Comparison of ENCODE assay signal across 1 cellular context in genomic region chr19:3185482-3186376, GRCh38.
TF ChIP-seq lines count a peak whose summit lies in the region.

Gene NCLN, plus strand, starts transcription at chr19:3185930. Its CDS starts 101 bp downstream, at chr19:3186031.

TF ChIP-seq in K562, 482 proteins besides CTCF, POLR2A, EP300 and RAD21 (continued from another document and continues in another):
- TF ChIP-seq, protein P1, sequence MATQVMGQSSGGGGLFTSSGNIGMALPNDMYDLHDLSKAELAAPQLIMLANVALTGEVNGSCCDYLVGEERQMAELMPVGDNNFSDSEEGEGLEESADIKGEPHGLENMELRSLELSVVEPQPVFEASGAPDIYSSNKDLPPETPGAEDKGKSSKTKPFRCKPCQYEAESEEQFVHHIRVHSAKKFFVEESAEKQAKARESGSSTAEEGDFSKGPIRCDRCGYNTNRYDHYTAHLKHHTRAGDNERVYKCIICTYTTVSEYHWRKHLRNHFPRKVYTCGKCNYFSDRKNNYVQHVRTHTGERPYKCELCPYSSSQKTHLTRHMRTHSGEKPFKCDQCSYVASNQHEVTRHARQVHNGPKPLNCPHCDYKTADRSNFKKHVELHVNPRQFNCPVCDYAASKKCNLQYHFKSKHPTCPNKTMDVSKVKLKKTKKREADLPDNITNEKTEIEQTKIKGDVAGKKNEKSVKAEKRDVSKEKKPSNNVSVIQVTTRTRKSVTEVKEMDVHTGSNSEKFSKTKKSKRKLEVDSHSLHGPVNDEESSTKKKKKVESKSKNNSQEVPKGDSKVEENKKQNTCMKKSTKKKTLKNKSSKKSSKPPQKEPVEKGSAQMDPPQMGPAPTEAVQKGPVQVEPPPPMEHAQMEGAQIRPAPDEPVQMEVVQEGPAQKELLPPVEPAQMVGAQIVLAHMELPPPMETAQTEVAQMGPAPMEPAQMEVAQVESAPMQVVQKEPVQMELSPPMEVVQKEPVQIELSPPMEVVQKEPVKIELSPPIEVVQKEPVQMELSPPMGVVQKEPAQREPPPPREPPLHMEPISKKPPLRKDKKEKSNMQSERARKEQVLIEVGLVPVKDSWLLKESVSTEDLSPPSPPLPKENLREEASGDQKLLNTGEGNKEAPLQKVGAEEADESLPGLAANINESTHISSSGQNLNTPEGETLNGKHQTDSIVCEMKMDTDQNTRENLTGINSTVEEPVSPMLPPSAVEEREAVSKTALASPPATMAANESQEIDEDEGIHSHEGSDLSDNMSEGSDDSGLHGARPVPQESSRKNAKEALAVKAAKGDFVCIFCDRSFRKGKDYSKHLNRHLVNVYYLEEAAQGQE (CRISPR knock-in tag; IDR thresholded peaks at IDR 0.05; ENCODE audit: low read depth): 0 out of 2 replicates have a peak, but pooled peaks have one; percentile 53
- no peak for TF ChIP-seq CBX1 (IDR thresholded peaks at IDR 0.05; ENCODE audit: low read depth)
- TF ChIP-seq JUNB (CRISPR knock-in tag; conservative IDR thresholded peaks at IDR 0.05): no peak
- peak; percentile 51 for TF ChIP-seq CREM (IDR thresholded peaks at IDR 0.05; ENCODE audit: low read depth)
- peak in 1 of 2 experiments; percentile 21; a peak in 1 of 4 replicates for TF ChIP-seq NRF1 (conservative IDR thresholded peaks at IDR 0.05 in 1 of 2, IDR thresholded peaks at IDR 0.05 in 1 of 2)
- TF ChIP-seq ZNF24 (IDR thresholded peaks at IDR 0.05): 0 out of 2 replicates have a peak, but pooled peaks have one; percentile 40
- peak; percentile 10 for TF ChIP-seq MXD1 (CRISPR knock-in tag; IDR thresholded peaks at IDR 0.05; ENCODE audit: borderline replicate concordance, poor library complexity, severe bottlenecking)
- TF ChIP-seq, protein P2, sequence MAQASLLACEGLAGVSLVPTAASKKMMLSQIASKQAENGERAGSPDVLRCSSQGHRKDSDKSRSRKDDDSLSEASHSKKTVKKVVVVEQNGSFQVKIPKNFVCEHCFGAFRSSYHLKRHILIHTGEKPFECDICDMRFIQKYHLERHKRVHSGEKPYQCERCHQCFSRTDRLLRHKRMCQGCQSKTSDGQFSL (CRISPR knock-in tag; IDR thresholded peaks at IDR 0.05): peak; percentile 78
- TF ChIP-seq, protein P2 (tag; IDR thresholded peaks at IDR 0.05): no peak; a peak in 1 of 4 replicates
- TF ChIP-seq NCOA1 (IDR thresholded peaks at IDR 0.05; ENCODE audit: low read depth): no peak; the same call in 1 of the 2 replicates
- TF ChIP-seq, protein P3, sequence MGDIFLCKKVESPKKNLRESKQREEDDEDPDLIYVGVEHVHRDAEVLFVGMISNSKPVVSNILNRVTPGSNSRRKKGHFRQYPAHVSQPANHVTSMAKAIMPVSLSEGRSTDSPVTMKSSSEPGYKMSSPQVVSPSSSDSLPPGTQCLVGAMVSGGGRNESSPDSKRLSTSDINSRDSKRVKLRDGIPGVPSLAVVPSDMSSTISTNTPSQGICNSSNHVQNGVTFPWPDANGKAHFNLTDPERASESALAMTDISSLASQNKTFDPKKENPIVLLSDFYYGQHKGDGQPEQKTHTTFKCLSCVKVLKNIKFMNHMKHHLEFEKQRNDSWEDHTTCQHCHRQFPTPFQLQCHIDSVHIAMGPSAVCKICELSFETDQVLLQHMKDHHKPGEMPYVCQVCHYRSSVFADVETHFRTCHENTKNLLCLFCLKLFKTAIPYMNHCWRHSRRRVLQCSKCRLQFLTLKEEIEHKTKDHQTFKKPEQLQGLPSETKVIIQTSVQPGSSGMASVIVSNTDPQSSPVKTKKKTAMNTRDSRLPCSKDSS (IDR thresholded peaks at IDR 0.05; ENCODE audit: low read depth, partially characterized antibody): no peak
- TF ChIP-seq BCL6 (CRISPR knock-in tag; IDR thresholded peaks at IDR 0.05): no peak
- no peak for TF ChIP-seq NFYB (IDR thresholded peaks at IDR 0.05; ENCODE audit: extremely low read depth, insufficient read length)
- TF ChIP-seq ILK (tag; IDR thresholded peaks at IDR 0.05; ENCODE audit: borderline replicate concordance, low read depth): no peak
- TF ChIP-seq ATF4 (CRISPR knock-in tag; IDR thresholded peaks at IDR 0.05): no peak
- TF ChIP-seq MYC (IDR thresholded peaks at IDR 0.05; ENCODE audit: low read depth, low read length): peak; percentile 40; the same call in 1 of the 2 replicates
- no peak for TF ChIP-seq MYC (CRISPR knock-in tag; IDR thresholded peaks at IDR 0.05; ENCODE audit: borderline replicate concordance, low read depth)
- peak; percentile 67 for TF ChIP-seq ZBTB7A (IDR thresholded peaks at IDR 0.05; ENCODE audit: borderline replicate concordance, control insufficient read depth, low read depth, low read length)
- TF ChIP-seq XRCC5 (IDR thresholded peaks at IDR 0.05; ENCODE audit: low read depth, low read length): peak; percentile 17; the same call in 1 of the 2 replicates
- no peak for TF ChIP-seq SAFB2 (IDR thresholded peaks at IDR 0.05; ENCODE audit: borderline replicate concordance, low read depth, low read length, severe bottlenecking)
- TF ChIP-seq PTTG1 (tag; IDR thresholded peaks at IDR 0.05; ENCODE audit: low read depth): no peak
- no peak for TF ChIP-seq MCM3 (IDR thresholded peaks at IDR 0.05)
- peak; percentile 62; the same call in 1 of the 2 replicates for TF ChIP-seq THAP12 (CRISPR knock-in tag; IDR thresholded peaks at IDR 0.05)
- TF ChIP-seq HNRNPL (IDR thresholded peaks at IDR 0.05; ENCODE audit: low read depth, low read length): no peak
- no peak for TF ChIP-seq DDX20 (tag; IDR thresholded peaks at IDR 0.05; ENCODE audit: low read depth)
- TF ChIP-seq HDAC6 (IDR thresholded peaks at IDR 0.05; ENCODE audit: low read depth, low read length): no peak
- peak; percentile 25 for TF ChIP-seq ETS2 (tag; IDR thresholded peaks at IDR 0.05; ENCODE audit: borderline replicate concordance, poor library complexity, severe bottlenecking)
- no peak for TF ChIP-seq ZFP1 (CRISPR knock-in tag; IDR thresholded peaks at IDR 0.05)
- peak in 1 of 2 experiments; percentile 46; a peak in 1 of 4 replicates for TF ChIP-seq FOXK2 (conservative IDR thresholded peaks at IDR 0.05 in 1 of 2, IDR thresholded peaks at IDR 0.05 in 1 of 2; ENCODE audit: low read depth in 2 of 2)
- TF ChIP-seq KAT7 (CRISPR knock-in tag; IDR thresholded peaks at IDR 0.05; ENCODE audit: borderline replicate concordance): peak; percentile 55; the same call in 1 of the 2 replicates
- no peak for TF ChIP-seq ARID3A (IDR thresholded peaks at IDR 0.05; ENCODE audit: borderline replicate concordance, low read depth, low read length)
- no peak for TF ChIP-seq ZNF274 (IDR thresholded peaks at IDR 0.05; ENCODE audit: borderline replicate concordance, low read depth, low read length)
- TF ChIP-seq, protein P4, sequence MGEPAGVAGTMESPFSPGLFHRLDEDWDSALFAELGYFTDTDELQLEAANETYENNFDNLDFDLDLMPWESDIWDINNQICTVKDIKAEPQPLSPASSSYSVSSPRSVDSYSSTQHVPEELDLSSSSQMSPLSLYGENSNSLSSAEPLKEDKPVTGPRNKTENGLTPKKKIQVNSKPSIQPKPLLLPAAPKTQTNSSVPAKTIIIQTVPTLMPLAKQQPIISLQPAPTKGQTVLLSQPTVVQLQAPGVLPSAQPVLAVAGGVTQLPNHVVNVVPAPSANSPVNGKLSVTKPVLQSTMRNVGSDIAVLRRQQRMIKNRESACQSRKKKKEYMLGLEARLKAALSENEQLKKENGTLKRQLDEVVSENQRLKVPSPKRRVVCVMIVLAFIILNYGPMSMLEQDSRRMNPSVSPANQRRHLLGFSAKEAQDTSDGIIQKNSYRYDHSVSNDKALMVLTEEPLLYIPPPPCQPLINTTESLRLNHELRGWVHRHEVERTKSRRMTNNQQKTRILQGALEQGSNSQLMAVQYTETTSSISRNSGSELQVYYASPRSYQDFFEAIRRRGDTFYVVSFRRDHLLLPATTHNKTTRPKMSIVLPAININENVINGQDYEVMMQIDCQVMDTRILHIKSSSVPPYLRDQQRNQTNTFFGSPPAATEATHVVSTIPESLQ (CRISPR knock-in tag; IDR thresholded peaks at IDR 0.05): 0 out of 2 replicates have a peak, but pooled peaks have one; percentile 17
- 0 out of 2 replicates have a peak, but pooled peaks have one; percentile 50 for TF ChIP-seq MXI1 (IDR thresholded peaks at IDR 0.05; ENCODE audit: low read depth, low read length)
- peak; percentile 37; the same call in 1 of the 2 replicates for TF ChIP-seq ZNF76 (CRISPR knock-in tag; IDR thresholded peaks at IDR 0.05; ENCODE audit: borderline replicate concordance)
- peak; percentile 79 for TF ChIP-seq RBFOX2 (IDR thresholded peaks at IDR 0.05; ENCODE audit: low read depth, low read length)
- TF ChIP-seq ZNF384 (IDR thresholded peaks at IDR 0.05; ENCODE audit: low read depth, low read length): no peak
- no peak for TF ChIP-seq BRD9 (IDR thresholded peaks at IDR 0.05; ENCODE audit: low read depth, partially characterized antibody)
- TF ChIP-seq DIDO1 (tag; IDR thresholded peaks at IDR 0.05; ENCODE audit: low read depth): peak; percentile 66; the same call in 1 of the 2 replicates
- peak; percentile 60; the same call in 1 of the 2 replicates for TF ChIP-seq ATF7 (IDR thresholded peaks at IDR 0.05)
- TF ChIP-seq NFE2 (IDR thresholded peaks at IDR 0.05; ENCODE audit: low read depth): peak; percentile 82
- peak; percentile 90; the same call in 1 of the 2 replicates for TF ChIP-seq ZNF766 (CRISPR knock-in tag; conservative IDR thresholded peaks at IDR 0.05)
- 0 out of 2 replicates have a peak, but pooled peaks have one; percentile 21 for TF ChIP-seq SMAD3 (CRISPR knock-in tag; conservative IDR thresholded peaks at IDR 0.05)
- TF ChIP-seq ZNF583 (CRISPR knock-in tag; IDR thresholded peaks at IDR 0.05): no peak; the same call in 1 of the 2 replicates
- no peak for TF ChIP-seq TOE1 (IDR thresholded peaks at IDR 0.05; ENCODE audit: borderline replicate concordance)
- TF ChIP-seq TOE1 (CRISPR knock-in tag; IDR thresholded peaks at IDR 0.05; ENCODE audit: borderline replicate concordance, low read depth): no peak
- no peak for TF ChIP-seq ZFP91 (CRISPR knock-in tag; IDR thresholded peaks at IDR 0.05)
